ENCODE assay signal across 1 cellular context in the genomic region with DNA sequence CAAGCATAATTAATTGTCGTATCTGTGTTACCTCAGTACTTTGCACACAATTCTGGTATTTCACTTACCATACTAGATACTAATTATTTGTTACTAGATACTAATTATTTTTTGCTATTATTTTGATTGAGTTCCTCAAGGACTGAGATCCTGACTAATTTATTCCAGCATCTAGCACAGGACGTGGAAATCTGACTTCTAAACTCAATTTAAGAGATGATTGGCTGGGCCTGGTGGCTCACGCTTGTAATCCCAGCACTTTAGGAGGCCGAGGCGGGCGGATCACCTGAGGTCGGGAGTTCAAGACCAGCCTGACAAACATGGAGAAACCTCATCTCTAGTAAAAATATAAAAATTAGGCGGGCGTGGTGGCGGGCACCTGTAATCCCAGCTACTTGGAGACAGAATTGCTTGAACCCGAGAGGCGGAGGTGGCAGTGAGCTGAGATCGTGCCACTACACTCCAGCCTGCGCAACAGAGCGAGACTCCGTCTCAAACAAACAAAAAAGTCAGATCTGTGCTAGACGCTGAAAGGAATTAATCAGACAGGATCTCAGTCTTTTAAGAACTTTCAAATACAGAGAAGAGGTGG.
TF ChIP-seq lines count a peak whose summit lies in the region.

No MANE protein-coding gene starts in this region.

TF ChIP-seq in GM23338, 12 proteins besides CTCF, POLR2A, EP300 and RAD21 (continued from another document):
- TF ChIP-seq, protein P1, sequence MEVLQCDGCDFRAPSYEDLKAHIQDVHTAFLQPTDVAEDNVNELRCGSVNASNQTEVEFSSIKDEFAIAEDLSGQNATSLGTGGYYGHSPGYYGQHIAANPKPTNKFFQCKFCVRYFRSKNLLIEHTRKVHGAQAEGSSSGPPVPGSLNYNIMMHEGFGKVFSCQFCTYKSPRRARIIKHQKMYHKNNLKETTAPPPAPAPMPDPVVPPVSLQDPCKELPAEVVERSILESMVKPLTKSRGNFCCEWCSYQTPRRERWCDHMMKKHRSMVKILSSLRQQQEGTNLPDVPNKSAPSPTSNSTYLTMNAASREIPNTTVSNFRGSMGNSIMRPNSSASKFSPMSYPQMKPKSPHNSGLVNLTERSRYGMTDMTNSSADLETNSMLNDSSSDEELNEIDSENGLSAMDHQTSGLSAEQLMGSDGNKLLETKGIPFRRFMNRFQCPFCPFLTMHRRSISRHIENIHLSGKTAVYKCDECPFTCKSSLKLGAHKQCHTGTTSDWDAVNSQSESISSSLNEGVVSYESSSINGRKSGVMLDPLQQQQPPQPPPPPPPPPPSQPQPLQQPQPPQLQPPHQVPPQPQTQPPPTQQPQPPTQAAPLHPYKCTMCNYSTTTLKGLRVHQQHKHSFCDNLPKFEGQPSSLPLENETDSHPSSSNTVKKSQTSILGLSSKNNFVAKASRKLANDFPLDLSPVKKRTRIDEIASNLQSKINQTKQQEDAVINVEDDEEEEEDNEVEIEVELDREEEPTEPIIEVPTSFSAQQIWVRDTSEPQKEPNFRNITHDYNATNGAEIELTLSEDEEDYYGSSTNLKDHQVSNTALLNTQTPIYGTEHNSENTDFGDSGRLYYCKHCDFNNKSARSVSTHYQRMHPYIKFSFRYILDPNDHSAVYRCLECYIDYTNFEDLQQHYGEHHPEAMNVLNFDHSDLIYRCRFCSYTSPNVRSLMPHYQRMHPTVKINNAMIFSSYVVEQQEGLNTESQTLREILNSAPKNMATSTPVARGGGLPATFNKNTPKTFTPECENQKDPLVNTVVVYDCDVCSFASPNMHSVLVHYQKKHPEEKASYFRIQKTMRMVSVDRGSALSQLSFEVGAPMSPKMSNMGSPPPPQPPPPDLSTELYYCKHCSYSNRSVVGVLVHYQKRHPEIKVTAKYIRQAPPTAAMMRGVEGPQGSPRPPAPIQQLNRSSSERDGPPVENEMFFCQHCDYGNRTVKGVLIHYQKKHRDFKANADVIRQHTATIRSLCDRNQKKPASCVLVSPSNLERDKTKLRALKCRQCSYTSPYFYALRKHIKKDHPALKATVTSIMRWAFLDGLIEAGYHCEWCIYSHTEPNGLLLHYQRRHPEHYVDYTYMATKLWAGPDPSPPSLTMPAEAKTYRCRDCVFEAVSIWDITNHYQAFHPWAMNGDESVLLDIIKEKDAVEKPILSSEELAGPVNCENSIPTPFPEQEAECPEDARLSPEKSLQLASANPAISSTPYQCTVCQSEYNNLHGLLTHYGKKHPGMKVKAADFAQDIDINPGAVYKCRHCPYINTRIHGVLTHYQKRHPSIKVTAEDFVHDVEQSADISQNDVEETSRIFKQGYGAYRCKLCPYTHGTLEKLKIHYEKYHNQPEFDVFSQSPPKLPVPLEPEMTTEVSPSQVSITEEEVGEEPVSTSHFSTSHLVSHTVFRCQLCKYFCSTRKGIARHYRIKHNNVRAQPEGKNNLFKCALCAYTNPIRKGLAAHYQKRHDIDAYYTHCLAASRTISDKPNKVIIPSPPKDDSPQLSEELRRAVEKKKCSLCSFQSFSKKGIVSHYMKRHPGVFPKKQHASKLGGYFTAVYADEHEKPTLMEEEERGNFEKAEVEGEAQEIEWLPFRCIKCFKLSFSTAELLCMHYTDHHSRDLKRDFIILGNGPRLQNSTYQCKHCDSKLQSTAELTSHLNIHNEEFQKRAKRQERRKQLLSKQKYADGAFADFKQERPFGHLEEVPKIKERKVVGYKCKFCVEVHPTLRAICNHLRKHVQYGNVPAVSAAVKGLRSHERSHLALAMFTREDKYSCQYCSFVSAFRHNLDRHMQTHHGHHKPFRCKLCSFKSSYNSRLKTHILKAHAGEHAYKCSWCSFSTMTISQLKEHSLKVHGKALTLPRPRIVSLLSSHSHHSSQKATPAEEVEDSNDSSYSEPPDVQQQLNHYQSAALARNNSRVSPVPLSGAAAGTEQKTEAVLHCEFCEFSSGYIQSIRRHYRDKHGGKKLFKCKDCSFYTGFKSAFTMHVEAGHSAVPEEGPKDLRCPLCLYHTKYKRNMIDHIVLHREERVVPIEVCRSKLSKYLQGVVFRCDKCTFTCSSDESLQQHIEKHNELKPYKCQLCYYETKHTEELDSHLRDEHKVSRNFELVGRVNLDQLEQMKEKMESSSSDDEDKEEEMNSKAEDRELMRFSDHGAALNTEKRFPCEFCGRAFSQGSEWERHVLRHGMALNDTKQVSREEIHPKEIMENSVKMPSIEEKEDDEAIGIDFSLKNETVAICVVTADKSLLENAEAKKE (CRISPR knock-in tag; IDR thresholded peaks at IDR 0.05): no peak
- TF ChIP-seq, protein P2, sequence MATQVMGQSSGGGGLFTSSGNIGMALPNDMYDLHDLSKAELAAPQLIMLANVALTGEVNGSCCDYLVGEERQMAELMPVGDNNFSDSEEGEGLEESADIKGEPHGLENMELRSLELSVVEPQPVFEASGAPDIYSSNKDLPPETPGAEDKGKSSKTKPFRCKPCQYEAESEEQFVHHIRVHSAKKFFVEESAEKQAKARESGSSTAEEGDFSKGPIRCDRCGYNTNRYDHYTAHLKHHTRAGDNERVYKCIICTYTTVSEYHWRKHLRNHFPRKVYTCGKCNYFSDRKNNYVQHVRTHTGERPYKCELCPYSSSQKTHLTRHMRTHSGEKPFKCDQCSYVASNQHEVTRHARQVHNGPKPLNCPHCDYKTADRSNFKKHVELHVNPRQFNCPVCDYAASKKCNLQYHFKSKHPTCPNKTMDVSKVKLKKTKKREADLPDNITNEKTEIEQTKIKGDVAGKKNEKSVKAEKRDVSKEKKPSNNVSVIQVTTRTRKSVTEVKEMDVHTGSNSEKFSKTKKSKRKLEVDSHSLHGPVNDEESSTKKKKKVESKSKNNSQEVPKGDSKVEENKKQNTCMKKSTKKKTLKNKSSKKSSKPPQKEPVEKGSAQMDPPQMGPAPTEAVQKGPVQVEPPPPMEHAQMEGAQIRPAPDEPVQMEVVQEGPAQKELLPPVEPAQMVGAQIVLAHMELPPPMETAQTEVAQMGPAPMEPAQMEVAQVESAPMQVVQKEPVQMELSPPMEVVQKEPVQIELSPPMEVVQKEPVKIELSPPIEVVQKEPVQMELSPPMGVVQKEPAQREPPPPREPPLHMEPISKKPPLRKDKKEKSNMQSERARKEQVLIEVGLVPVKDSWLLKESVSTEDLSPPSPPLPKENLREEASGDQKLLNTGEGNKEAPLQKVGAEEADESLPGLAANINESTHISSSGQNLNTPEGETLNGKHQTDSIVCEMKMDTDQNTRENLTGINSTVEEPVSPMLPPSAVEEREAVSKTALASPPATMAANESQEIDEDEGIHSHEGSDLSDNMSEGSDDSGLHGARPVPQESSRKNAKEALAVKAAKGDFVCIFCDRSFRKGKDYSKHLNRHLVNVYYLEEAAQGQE (IDR thresholded peaks at IDR 0.05; ENCODE audit: unreplicated experiment): no peak
- no peak for TF ChIP-seq ZNF114 (CRISPR knock-in tag; IDR thresholded peaks at IDR 0.05)
- no peak for TF ChIP-seq JUNB (IDR thresholded peaks at IDR 0.05; ENCODE audit: unreplicated experiment)
- no peak for TF ChIP-seq EZH2 (IDR thresholded peaks at IDR 0.05; ENCODE audit: low read depth, unreplicated experiment)
- no peak for TF ChIP-seq ZNF331 (CRISPR knock-in tag; IDR thresholded peaks at IDR 0.05; ENCODE audit: low read depth)
- TF ChIP-seq, protein P3, sequence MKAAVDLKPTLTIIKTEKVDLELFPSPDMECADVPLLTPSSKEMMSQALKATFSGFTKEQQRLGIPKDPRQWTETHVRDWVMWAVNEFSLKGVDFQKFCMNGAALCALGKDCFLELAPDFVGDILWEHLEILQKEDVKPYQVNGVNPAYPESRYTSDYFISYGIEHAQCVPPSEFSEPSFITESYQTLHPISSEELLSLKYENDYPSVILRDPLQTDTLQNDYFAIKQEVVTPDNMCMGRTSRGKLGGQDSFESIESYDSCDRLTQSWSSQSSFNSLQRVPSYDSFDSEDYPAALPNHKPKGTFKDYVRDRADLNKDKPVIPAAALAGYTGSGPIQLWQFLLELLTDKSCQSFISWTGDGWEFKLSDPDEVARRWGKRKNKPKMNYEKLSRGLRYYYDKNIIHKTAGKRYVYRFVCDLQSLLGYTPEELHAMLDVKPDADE (IDR thresholded peaks at IDR 0.05): no peak
